Comparison of ENCODE assay signal across 9 cellular contexts in the genomic region with DNA sequence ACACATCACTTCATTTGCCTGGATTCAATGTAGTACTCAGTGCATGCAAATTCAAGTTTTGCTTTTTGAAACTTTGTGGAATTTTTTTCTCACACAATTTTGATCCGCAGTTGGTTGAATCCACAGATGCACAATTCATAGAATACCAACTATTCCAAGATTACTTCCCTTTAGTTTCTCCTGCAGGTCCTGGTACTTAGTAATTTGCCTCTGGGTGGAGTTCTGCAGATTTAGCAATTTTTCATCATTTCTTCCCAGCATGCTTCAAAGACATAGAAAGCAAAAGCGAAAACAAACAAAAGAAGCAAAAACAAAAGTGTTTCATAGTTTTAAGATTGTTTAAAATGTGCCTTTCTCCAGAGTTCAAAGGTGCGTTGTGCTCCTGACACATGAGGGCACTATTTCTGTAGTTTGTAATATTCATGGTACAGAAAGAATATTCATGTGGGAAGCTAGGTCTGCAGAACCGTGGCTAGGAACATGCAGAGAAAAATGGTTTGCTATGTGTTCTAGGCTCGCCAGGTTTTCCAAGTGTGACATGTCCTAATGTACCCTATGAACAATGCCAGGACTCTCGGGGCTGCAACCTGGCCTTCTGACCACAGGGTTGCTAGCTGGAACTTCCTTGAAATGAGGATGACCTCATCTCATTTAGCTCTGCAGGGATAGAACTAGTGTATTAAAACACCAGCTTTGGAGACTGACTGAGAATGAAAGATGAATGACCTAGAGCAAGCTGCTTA. TPM values are rescaled to one million over a fixed set of nuclear protein-coding genes. Genes with fewer than 3 reads are reported as not detected.
DNase-seq lines count a peak whose midpoint lies in the region; ATAC-seq and TF ChIP-seq lines count a peak whose summit lies in the region.
"Had no signal": no experiment of that assay in that cellular context is flagged by ENCODE, and none has a peak within 500 bp of the region (broad histone marks: within the 10 kb centered on the region; RNA-seq: fewer than 3 reads in every experiment).

No MANE protein-coding gene starts in this region.

- H3K27ac Mint-ChIP-seq in activated naive CD4-positive, alpha-beta T cell treated with anti-CD3 and anti-CD28 coated beads, Interleukin-2, amount 50 U/mL, for 24 hours = peak overlapping the region; percentile 44

- peak; percentile 70 for ATAC-seq in HG02840 (IDR thresholded peaks at IDR 0.05; ENCODE audit: low FRiP score, unreplicated experiment)
- ATAC-seq in heart right ventricle = peak; percentile 73 to 89 (median 82)

- 17 to 25% methylated on average over 6 of the region's 6 CpGs for WGBS in heart right ventricle, 2 donors
- 19 to 28% (median 23%) methylated on average over 6 of the region's 6 CpGs for WGBS in spleen, 5 donors

- TF ChIP-seq CTCF in AG04450 (IDR thresholded peaks at IDR 0.05; ENCODE audit: low read depth, low read length) (peak; percentile 45), GM12875 (IDR thresholded peaks at IDR 0.05; ENCODE audit: borderline replicate concordance, insufficient read depth, low read depth, low read length) (peak; percentile 39; the same call in 1 of the 2 replicates), heart right ventricle (IDR thresholded peaks at IDR 0.05) (peak; percentile 47 to 86 (median 72)), spleen (IDR thresholded peaks at IDR 0.05 in 8 of 11, conservative IDR thresholded peaks at IDR 0.05 in 3 of 11) (peak in 10 of 11 experiments; percentile 20 to 76 (median 62))

- H3K36me3 ChIP-seq in heart right ventricle (no peaks in the 10 kb centered on the region), spleen (no peaks in the 10 kb centered on the region)
- H3K36me3 ChIP-seq: SJSA1 had no signal

- H3K9me3 ChIP-seq in AG04450 (ENCODE audit: control insufficient read depth, insufficient read depth, low read length) (no peaks in the 10 kb centered on the region), heart right ventricle (no peaks in the 10 kb centered on the region), spleen (no peaks in the 10 kb centered on the region)
- H3K9me3 ChIP-seq: SJSA1 had no signal

- H3K27ac ChIP-seq in AG04450 (ENCODE audit: low read depth, low read length) (no peak overlapping the region), heart right ventricle (peak overlapping the region in 7 of 10 donors; percentile 35 to 91 (median 58)), spleen (peak overlapping the region in 6 of 8 donors; percentile 36 to 92 (median 85))
- H3K27ac ChIP-seq: SJSA1 had no signal

- POLR2A ChIA-PET in AG04450 (lab: Yijun Ruan, JAX) = no interaction called here

- DNase-seq in AG04450 (ENCODE audit: low read depth, low spot score) (no peak), NCI-H446 treated with DMSO at 0.1 percent for 48 hours (lab: John Stamatoyannopoulos, UW) (peak; percentile 38), heart right ventricle (peak in 1 of 2 donors; percentile 51), spleen (no peak), DMS153 treated with DMSO at 0.1 percent for 48 hours (lab: John Stamatoyannopoulos, UW; ENCODE audit: unreplicated experiment) (no peak)

- peaks cover 5 to 45% (median 33%) of the 10 kb centered on the region in 9 donors for H3K4me1 ChIP-seq in heart right ventricle
- H3K4me1 ChIP-seq in spleen = peaks cover 34 to 52% (median 41%) of the 10 kb centered on the region in 6 donors
- H3K4me1 ChIP-seq: SJSA1 had no signal

- peak overlapping the region; percentile 64 for H3K4me3 Mint-ChIP-seq in activated naive CD4-positive, alpha-beta T cell treated with anti-CD3 and anti-CD28 coated beads, Interleukin-2, amount 50 U/mL, for 24 hours

- no peaks in the 10 kb centered on the region for H3K36me3 Mint-ChIP-seq in activated naive CD4-positive, alpha-beta T cell treated with anti-CD3 and anti-CD28 coated beads, Interleukin-2, amount 50 U/mL, for 24 hours

- intact Hi-C loops in heart right ventricle (cut with DNase I) (loop anchor here (1.0 to 10.0 kb wide), 10 partner anchors 31 to 205 kb away; partner anchors contain the start of gene RCSD1 (in 1 of the 10)), spleen (cut with DNase I; ENCODE audit: low total_unique reads) (loop anchor here (2.0 kb wide), 1 partner anchor 89 kb away; no protein-coding TSS in a partner anchor)

- peaks cover 45% of the 10 kb centered on the region for H3K4me1 Mint-ChIP-seq in activated naive CD4-positive, alpha-beta T cell treated with anti-CD3 and anti-CD28 coated beads, Interleukin-2, amount 50 U/mL, for 24 hours

- H3K4me3 ChIP-seq in AG04450 (ENCODE audit: low read depth, low read length) (no peak overlapping the region), GM12875 (ENCODE audit: low read depth, low read length) (no peak overlapping the region), heart right ventricle (peak overlapping the region in 1 of 10 donors; percentile 15), spleen (peak overlapping the region in 1 of 8 donors; percentile 12)
- H3K4me3 ChIP-seq: SJSA1 had no signal

- no peaks in the 10 kb centered on the region for H3K9me3 Mint-ChIP-seq in activated naive CD4-positive, alpha-beta T cell treated with anti-CD3 and anti-CD28 coated beads, Interleukin-2, amount 50 U/mL, for 24 hours

- CTCF ChIA-PET in AG04450 (lab: Charles Lee) = interaction anchor here (0.7 to 3.8 kb wide), 8 partner anchors 11 to 482 kb away, joined by 3 to 72 read pairs (median 4); no protein-coding TSS in a partner anchor

- TF ChIP-seq POLR2A in spleen (IDR thresholded peaks at IDR 0.05) = no peak

- no peaks in the 10 kb centered on the region for H3K27me3 Mint-ChIP-seq in activated naive CD4-positive, alpha-beta T cell treated with anti-CD3 and anti-CD28 coated beads, Interleukin-2, amount 50 U/mL, for 24 hours

- H3K27me3 ChIP-seq in AG04450 (ENCODE audit: control insufficient read depth, insufficient read depth, low read length) (peaks cover 7% of the 10 kb centered on the region), heart right ventricle (no peaks in the 10 kb centered on the region), spleen (replicated peaks in 1 of 7) (no peaks in the 10 kb centered on the region)

RNA-seq across cellular contexts. Expression of gene RCSD1, which starts 30.0 kb away (rescaled TPM):
- polyA plus RNA-seq in AG04450 (2011; rRNA removed) (not detected in 2 replicates), heart right ventricle (10 to 100 TPM in 1 of 2 donors, 1 to 10 TPM in 1; 9.0 to 13.5 TPM), spleen (100 to 1,000 TPM in 1 of 3 donors, 10 to 100 TPM in 2; 58.9 to 103 (median 87.2) TPM)
- polyA minus RNA-seq in AG04450 (2011; rRNA and poly(A)+ RNA removed) = not detected in 2 replicates
- total RNA-seq in heart right ventricle (10 to 100 TPM; 27.9 to 50.2 (median 39.7) TPM), spleen (100 to 1,000 TPM in 5 of 7 donors, 10 to 100 TPM in 2; 91.9 to 144 (median 124) TPM)

RNA-seq across cellular contexts. Expression of gene CREG1, which starts 46.4 kb away (rescaled TPM):
- polyA plus RNA-seq in AG04450 (2011; rRNA removed) (23.1 and 31.2 TPM in 2 replicates), heart right ventricle (10 to 100 TPM; 30.5 to 35.2 TPM), spleen (10 to 100 TPM; 40.8 to 74.8 (median 70.4) TPM)
- polyA minus RNA-seq in AG04450 (2011; rRNA and poly(A)+ RNA removed) = 2.6 and 4.9 TPM in 2 replicates
- total RNA-seq in heart right ventricle (100 to 1,000 TPM in 1 of 10 donors, 10 to 100 TPM in 9; 56.9 to 113 (median 76.7) TPM), spleen (100 to 1,000 TPM; 121 to 364 (median 227) TPM)
